In the genomic region with DNA sequence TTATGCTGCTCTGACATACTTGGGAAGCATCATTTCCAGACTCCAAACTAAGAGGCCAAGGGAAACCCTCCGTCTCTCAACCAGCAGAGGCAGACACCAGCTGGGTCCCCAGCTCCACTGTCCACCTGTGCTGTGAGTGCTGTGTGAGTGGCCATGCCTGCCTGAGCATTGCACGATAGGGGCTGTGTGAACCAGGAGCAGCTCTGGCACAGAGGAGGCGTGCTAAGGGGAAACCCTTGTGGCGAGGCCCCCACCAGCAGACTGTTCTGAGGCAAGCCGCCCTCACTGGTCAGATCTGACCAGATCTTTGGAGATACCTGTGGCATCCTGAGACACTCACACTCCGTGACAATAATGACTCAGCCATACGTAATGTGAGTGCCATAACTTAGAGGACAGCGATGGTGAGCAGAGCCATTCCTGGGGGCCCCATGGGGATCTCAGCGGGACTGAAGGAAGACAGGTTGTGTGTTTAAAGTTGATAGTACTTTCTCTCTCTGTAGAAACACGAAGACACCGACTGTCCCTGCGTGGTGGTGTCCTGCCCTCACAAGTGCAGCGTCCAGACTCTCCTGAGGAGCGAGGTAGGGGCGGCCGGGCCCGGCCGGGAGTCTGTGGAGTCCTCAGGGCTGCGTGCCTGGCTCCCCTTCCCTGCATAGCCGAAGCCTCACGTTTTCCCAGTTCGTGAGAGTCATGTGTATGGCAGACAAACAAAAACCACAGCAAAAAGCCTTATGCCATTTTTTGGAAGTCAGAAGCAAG, we compare ENCODE assay signal across 23 cellular contexts. TPM values are rescaled to one million over a fixed set of nuclear protein-coding genes. Genes with fewer than 3 reads are reported as not detected.
A peak's percentile ranks its signal among the peaks of the same experiment; 100 is the strongest.
DNase-seq lines count a peak whose midpoint lies in the region; ATAC-seq and TF ChIP-seq lines count a peak whose summit lies in the region.
"Had no signal": no experiment of that assay in that cellular context is flagged by ENCODE, and none has a peak within 500 bp of the region (broad histone marks: within the 10 kb centered on the region; RNA-seq: fewer than 3 reads in every experiment).

No MANE protein-coding gene starts in this region.

- no peak overlapping the region for H3K27ac ChIP-seq in trophoblast cell (ENCODE audit: low read depth, low read length)
- H3K27ac ChIP-seq: SJSA1 had no signal

- H3K9me3 ChIP-seq in trophoblast cell (ENCODE audit: insufficient read depth, low read depth, low read length): no peaks in the 10 kb centered on the region
- H3K9me3 ChIP-seq: MG63, SJSA1 had no signal

- no peak overlapping the region for H2BK12ac ChIP-seq in trophoblast cell (ENCODE audit: low read length)

- H3K36me3 Mint-ChIP-seq in activated T-helper 17 cell treated with anti-CD3 and anti-CD28 coated beads, Interleukin-2, amount 50 U/mL, for 72 hours (ENCODE audit: low read depth): no peaks in the 10 kb centered on the region
- H3K36me3 Mint-ChIP-seq in memory B cell: peaks cover 23% of the 10 kb centered on the region

- H3K79me1 ChIP-seq in trophoblast cell (ENCODE audit: low read length): no peaks in the 10 kb centered on the region

- H3K27me3 Mint-ChIP-seq in activated T-helper 17 cell treated with anti-CD3 and anti-CD28 coated beads, Interleukin-2, amount 50 U/mL, for 72 hours: no peaks in the 10 kb centered on the region
- H3K27me3 Mint-ChIP-seq in memory B cell: no peaks in the 10 kb centered on the region

- intact Hi-C loops in head of caudate nucleus (cut with DNase I): no loop called here

- H3K79me2 ChIP-seq in trophoblast cell (ENCODE audit: control insufficient read depth, insufficient read depth, low read length, poor library complexity): no peaks in the 10 kb centered on the region

- no peak overlapping the region for H4K8ac ChIP-seq in trophoblast cell (ENCODE audit: low read depth, low read length)

- peak overlapping the region; percentile 46 for H3K27ac Mint-ChIP-seq in activated T-helper 17 cell treated with anti-CD3 and anti-CD28 coated beads, Interleukin-2, amount 50 U/mL, for 72 hours
- peak overlapping the region; percentile 47 for H3K27ac Mint-ChIP-seq in memory B cell

- no CpG with 5 or more reads among the region's 22 CpGs for WGBS in trophoblast cell (ENCODE audit: extremely low coverage, insufficient coverage, insufficient read length)

- H3K4me1 Mint-ChIP-seq in activated T-helper 17 cell treated with anti-CD3 and anti-CD28 coated beads, Interleukin-2, amount 50 U/mL, for 72 hours: peaks cover 28% of the 10 kb centered on the region
- H3K4me1 Mint-ChIP-seq in memory B cell: peaks cover 8% of the 10 kb centered on the region

- DNase-seq in memory B cell (ENCODE audit: low spot score in 2 of 2) (no peak), trophoblast cell (peak; percentile 94 to 95), amygdala (lab: John Stamatoyannopoulos, UW) (no peak), head of caudate nucleus (no peak), NCI-H187 (lab: John Stamatoyannopoulos, UW) (no peak)
- no peak for DNase-seq in stimulated activated CD4-positive, alpha-beta T cell treated with anti-CD3 and anti-CD28 coated beads, Interleukin-2, amount 100 ng/mL, for 24 hours
- DNase-seq: 8988T; AML-193; C1 segment of cervical spinal cord; Calu3; CD8-positive, alpha-beta memory T cell; DMS153; H7; MG63; NCI-H1417; NCI-H1694 treated with DMSO at 0.1 percent for 48 hours; NCI-H446; NCI-H526 treated with DMSO at 0.1 percent for 48 hours; OCI-M1 had no signal

- no peak overlapping the region for H3K18ac ChIP-seq in trophoblast cell (ENCODE audit: low read length)

- H3K9me3 Mint-ChIP-seq in activated T-helper 17 cell treated with anti-CD3 and anti-CD28 coated beads, Interleukin-2, amount 50 U/mL, for 72 hours: no peaks in the 10 kb centered on the region
- H3K9me3 Mint-ChIP-seq in memory B cell: no peaks in the 10 kb centered on the region
- H3K9me3 Mint-ChIP-seq: CD8-positive, alpha-beta memory T cell had no signal

- H4K12ac ChIP-seq in trophoblast cell (ENCODE audit: low read depth, low read length): no peak overlapping the region

- no peak overlapping the region for H3K4me3 Mint-ChIP-seq in activated T-helper 17 cell treated with anti-CD3 and anti-CD28 coated beads, Interleukin-2, amount 50 U/mL, for 72 hours
- H3K4me3 Mint-ChIP-seq in memory B cell: no peak overlapping the region
- H3K4me3 Mint-ChIP-seq: CD8-positive, alpha-beta memory T cell had no signal

- H4K91ac ChIP-seq in trophoblast cell (ENCODE audit: low read depth, low read length): no peak overlapping the region

- H3K23ac ChIP-seq in trophoblast cell (ENCODE audit: low read length): no peak overlapping the region

- no peak overlapping the region for H2AK5ac ChIP-seq in trophoblast cell (ENCODE audit: low read length)

- no peak overlapping the region for H3K4ac ChIP-seq in trophoblast cell (ENCODE audit: low read depth, low read length)

- no peaks in the 10 kb centered on the region for H3K27me3 ChIP-seq in trophoblast cell (ENCODE audit: insufficient read depth, low read length)
- H3K27me3 ChIP-seq: MG63, SJSA1 had no signal

- H3K36me3 ChIP-seq in trophoblast cell (ENCODE audit: control insufficient read depth in 1 of 2, insufficient read depth in 2 of 2, low read length in 2 of 2): peaks cover 8 to 15% of the 10 kb centered on the region in 2 experiments
- H3K36me3 ChIP-seq: MG63 had no signal

- ATAC-seq in GM18505 (IDR thresholded peaks at IDR 0.05; ENCODE audit: unreplicated experiment) (no peak), memory B cell (ENCODE audit: low read depth) (no peak)
- ATAC-seq in activated T-helper 17 cell treated with anti-CD3 and anti-CD28 coated beads, Interleukin-2, amount 50 U/mL, for 72 hours (replicated peaks): no peak

- H3K4me1 ChIP-seq in trophoblast cell (ENCODE audit: control insufficient read depth in 1 of 2, insufficient read depth in 2 of 2, low read length in 2 of 2): peaks cover 2 to 4% of the 10 kb centered on the region in 2 experiments
- H3K4me1 ChIP-seq: SJSA1 had no signal

- no peak overlapping the region for H2BK5ac ChIP-seq in trophoblast cell (ENCODE audit: low read depth, low read length, poor library complexity)

- peak; percentile 26 for TF ChIP-seq POLR2A in GM18505 (IDR thresholded peaks at IDR 0.05; ENCODE audit: borderline replicate concordance, extremely low read depth, insufficient read depth, insufficient read length)

- H3K4me2 ChIP-seq in trophoblast cell (ENCODE audit: low read length): no peak overlapping the region

- no peak overlapping the region for H2AFZ ChIP-seq in trophoblast cell (ENCODE audit: insufficient read depth, low read length, poor library complexity)

- no peak overlapping the region for H3K9ac ChIP-seq in trophoblast cell (ENCODE audit: low read length)

- H3K4me3 ChIP-seq in trophoblast cell (ENCODE audit: low read depth, low read length): no peak overlapping the region
- H3K4me3 ChIP-seq: MG63, SJSA1 had no signal

- H3K14ac ChIP-seq in trophoblast cell (ENCODE audit: low read length): no peak overlapping the region

- H2BK120ac ChIP-seq in trophoblast cell (ENCODE audit: insufficient read depth, low read length, poor library complexity): no peak overlapping the region

RNA-seq across cellular contexts. Expression of gene AMN, which starts 36.6 kb away (rescaled TPM):
- 1 to 10 TPM; 2.1 to 2.3 TPM for total RNA-seq in activated T-helper 17 cell treated with anti-CD3 and anti-CD28 coated beads, Interleukin-2, amount 50 U/mL, for 72 hours
- 0.66 and 0.89 TPM in 2 replicates for polyA plus RNA-seq in trophoblast cell (2013)
- total RNA-seq: LHCN-M2, SJSA1 had no signal

Comparison
In these comparisons a context has a peak if more than half of its experiments do, and no peak if none do; other contexts are left out.
1. DNase-seq: peak in trophoblast cell (2 of 2); none in memory B cell (0 of 2), amygdala (0 of 56), head of caudate nucleus (0 of 42), stimulated activated CD4-positive, alpha-beta T cell treated with anti-CD3 and anti-CD28 coated beads, Interleukin-2, amount 100 ng/mL, for 24 hours (0 of 2) and NCI-H187 (0 of 2).